8 cellular contexts compared by ENCODE assay signal in the genomic region with DNA sequence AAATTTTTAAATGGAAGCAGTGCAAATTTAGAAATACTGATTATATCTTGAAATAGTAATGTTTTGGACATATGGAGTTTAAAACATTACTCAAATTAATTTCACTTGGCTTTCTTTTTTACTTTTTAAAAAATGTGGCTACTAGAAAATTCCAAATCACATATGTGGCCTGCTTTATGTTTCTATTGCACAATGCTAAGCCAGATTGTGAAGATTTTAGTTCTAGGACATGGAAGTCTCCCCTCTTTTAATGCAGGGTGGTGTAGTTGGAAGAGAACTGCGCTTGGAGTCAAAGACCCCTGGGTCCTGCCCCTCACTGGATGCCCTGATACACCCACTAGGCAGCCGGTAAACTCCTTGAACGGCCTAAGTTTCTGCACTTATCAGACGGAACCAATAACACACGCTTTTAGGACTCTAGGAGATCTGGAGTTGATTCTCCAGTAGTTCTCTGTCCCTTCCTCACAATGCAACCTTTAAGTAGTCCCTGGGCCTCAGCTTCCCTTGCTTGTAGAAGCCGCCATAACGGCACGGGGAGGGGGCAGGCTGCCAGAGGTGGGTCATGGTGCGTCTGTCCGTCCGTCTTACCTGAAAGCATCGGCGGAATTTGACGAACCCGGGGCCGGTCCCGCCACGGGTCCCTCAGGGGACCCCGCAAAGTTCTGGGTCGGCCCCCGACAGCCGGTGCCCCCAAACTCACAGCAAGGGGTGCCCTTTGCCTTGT. TPM values are rescaled to one million over a fixed set of nuclear protein-coding genes. Genes with fewer than 3 reads are reported as not detected.
A peak's percentile ranks its signal among the peaks of the same experiment; 100 is the strongest.
DNase-seq lines count a peak whose midpoint lies in the region; ATAC-seq and TF ChIP-seq lines count a peak whose summit lies in the region.

No MANE protein-coding gene starts in this region.

- no peak overlapping the region for H3K23ac ChIP-seq in trophoblast cell (ENCODE audit: low read length)

- H4K91ac ChIP-seq in trophoblast cell (ENCODE audit: low read depth, low read length), result no peak overlapping the region

- H2BK12ac ChIP-seq in trophoblast cell (ENCODE audit: low read length), result no peak overlapping the region

- H3K36me3 ChIP-seq in WERI-Rb-1 (no peaks in the 10 kb centered on the region; the same call in 1 of the 2 replicates), trophoblast cell (ENCODE audit: control insufficient read depth in 1 of 2, insufficient read depth in 2 of 2, low read length in 2 of 2) (no peaks in the 10 kb centered on the region)

- H2AK5ac ChIP-seq in trophoblast cell (ENCODE audit: low read length), result no peak overlapping the region

- no peaks in the 10 kb centered on the region for H3K9me3 Mint-ChIP-seq in CD4-positive, alpha-beta T cell

- peak overlapping the region; percentile 88 for H4K8ac ChIP-seq in trophoblast cell (ENCODE audit: low read depth, low read length)

- H3K4me2 ChIP-seq in trophoblast cell (ENCODE audit: low read length), result peak overlapping the region; percentile 94

- H3K18ac ChIP-seq in trophoblast cell (ENCODE audit: low read length), result no peak overlapping the region

- peaks cover 4% of the 10 kb centered on the region for H3K36me3 Mint-ChIP-seq in CD4-positive, alpha-beta T cell (ENCODE audit: low read depth)

- peaks cover 23% of the 10 kb centered on the region for H3K4me1 Mint-ChIP-seq in CD4-positive, alpha-beta T cell (ENCODE audit: low read depth)

- TF ChIP-seq CTCF in CD4-positive, alpha-beta T cell (IDR thresholded peaks at IDR 0.05), result no peak
- TF ChIP-seq CTCF in WERI-Rb-1 (IDR thresholded peaks at IDR 0.05; ENCODE audit: low read depth, low read length), result no peak
- TF ChIP-seq CTCF in foreskin fibroblast (IDR thresholded peaks at IDR 0.05; ENCODE audit: low read depth, low read length), result no peak

- H3K27ac Mint-ChIP-seq in CD4-positive, alpha-beta T cell, result peak overlapping the region; percentile 98

- peak overlapping the region; percentile 97 for H3K4me3 Mint-ChIP-seq in CD4-positive, alpha-beta T cell

- H3K79me1 ChIP-seq in trophoblast cell (ENCODE audit: low read length), result peaks cover 9% of the 10 kb centered on the region

- H4K12ac ChIP-seq in trophoblast cell (ENCODE audit: low read depth, low read length), result no peak overlapping the region

- POLR2A ChIA-PET in CD4-positive, alpha-beta T cell (lab: Charles Lee), result interaction anchor here (1.4 kb wide), 1 partner anchor 78 kb away, joined by 5 read pairs; no protein-coding TSS in a partner anchor

- H2BK5ac ChIP-seq in trophoblast cell (ENCODE audit: low read depth, low read length, poor library complexity), result no peak overlapping the region

- H2BK120ac ChIP-seq in trophoblast cell (ENCODE audit: insufficient read depth, low read length, poor library complexity), result peak overlapping the region; percentile 96

- ATAC-seq in CD4-positive, alpha-beta T cell (ENCODE audit: poor library complexity), result no peak
- ATAC-seq in HG03159 (IDR thresholded peaks at IDR 0.05; ENCODE audit: unreplicated experiment) (peak; percentile 9), HG02759 (IDR thresholded peaks at IDR 0.05; ENCODE audit: unreplicated experiment) (no peak)

- no peak for DNase-seq in CD4-positive, alpha-beta T cell
- DNase-seq in WERI-Rb-1 (peak; percentile 22), foreskin fibroblast (peak in 1 of 2 donors; percentile 35), trophoblast cell (peak in 1 of 2 donors; percentile 36), NOMO-1 treated with dmso at 0.1 percent for 144 hours (lab: John Stamatoyannopoulos, UW; ENCODE audit: unreplicated experiment) (no peak)
- no peak for DNase-seq in stimulated activated CD4-positive, alpha-beta T cell treated with anti-CD3 and anti-CD28 coated beads, Interleukin-4, amount 100 ng/mL, for 24 hours

- no peak overlapping the region for H3K4ac ChIP-seq in trophoblast cell (ENCODE audit: low read depth, low read length)

- H3K27me3 Mint-ChIP-seq in CD4-positive, alpha-beta T cell, result no peaks in the 10 kb centered on the region

- H3K79me2 ChIP-seq in trophoblast cell (ENCODE audit: control insufficient read depth, insufficient read depth, low read length, poor library complexity), result peaks cover 4% of the 10 kb centered on the region

- no peaks in the 10 kb centered on the region for H3K27me3 ChIP-seq in CD4-positive, alpha-beta T cell (ENCODE audit: control insufficient read depth, insufficient read depth, low read length)
- H3K27me3 ChIP-seq in WERI-Rb-1 (ENCODE audit: insufficient read depth, low read depth, severe bottlenecking), result no peaks in the 10 kb centered on the region
- H3K27me3 ChIP-seq in trophoblast cell (ENCODE audit: insufficient read depth, low read length), result no peaks in the 10 kb centered on the region

- CTCF ChIA-PET in CD4-positive, alpha-beta T cell (lab: Charles Lee), result interaction anchor here (5.2 kb wide), 1 partner anchor 25 kb away, joined by 22 read pairs; the partner anchor contains the start of gene TOMM22

- peaks cover 5 to 7% of the 10 kb centered on the region in 2 experiments for H3K4me1 ChIP-seq in trophoblast cell (ENCODE audit: control insufficient read depth in 1 of 2, insufficient read depth in 2 of 2, low read length in 2 of 2)

- WGBS in trophoblast cell (ENCODE audit: extremely low coverage, insufficient coverage, insufficient read length), result no CpG with 5 or more reads among the region's 22 CpGs

- no peak overlapping the region for H3K14ac ChIP-seq in trophoblast cell (ENCODE audit: low read length)

- no peaks in the 10 kb centered on the region for H3K9me3 ChIP-seq in CD4-positive, alpha-beta T cell (ENCODE audit: control insufficient read depth, low read length)
- H3K9me3 ChIP-seq in WERI-Rb-1 (ENCODE audit: severe bottlenecking) (no peaks in the 10 kb centered on the region), trophoblast cell (ENCODE audit: insufficient read depth, low read depth, low read length) (no peaks in the 10 kb centered on the region)

- peak overlapping the region; percentile 2 for H3K9ac ChIP-seq in trophoblast cell (ENCODE audit: low read length)

- peak overlapping the region; percentile 21 for H2AFZ ChIP-seq in trophoblast cell (ENCODE audit: insufficient read depth, low read length, poor library complexity)

- peak overlapping the region; percentile 83 for H3K27ac ChIP-seq in CD4-positive, alpha-beta T cell (ENCODE audit: low read depth, low read length)
- H3K27ac ChIP-seq in WERI-Rb-1, result peak overlapping the region; percentile 98
- peak overlapping the region; percentile 45 for H3K27ac ChIP-seq in trophoblast cell (ENCODE audit: low read depth, low read length)

- intact Hi-C loops in CD4-positive, alpha-beta T cell (cut with DNase I, micrococcal nuclease), result loop anchor here (1.0 to 10.0 kb wide), 8 partner anchors 26 to 381 kb away; partner anchors contain the start of genes DDX17 (in 1 of the 2), DMC1 (in 1 of the 2), DNAL4 (in 1 of the 2) and GTPBP1 (in 1 of the 2)

- H3K4me3 ChIP-seq in WERI-Rb-1 (ENCODE audit: low read depth, low read length), result peak overlapping the region; percentile 94
- peak overlapping the region; percentile 55 to 96 for H3K4me3 ChIP-seq in foreskin fibroblast (ENCODE audit: low read depth in 1 of 2, low read length in 2 of 2)
- peak overlapping the region; percentile 95 for H3K4me3 ChIP-seq in trophoblast cell (ENCODE audit: low read depth, low read length)

RNA-seq across cellular contexts. Expression of gene FAM227A, which starts 0.5 kb away (rescaled TPM):
- total RNA-seq in CD4-positive, alpha-beta T cell, result under 1 TPM; 0.34 to 0.91 TPM
- 0.61 and 0.64 TPM in 2 replicates for polyA plus RNA-seq in trophoblast cell (2013)

RNA-seq across cellular contexts. Expression of gene CBY1, which starts 0.7 kb away (rescaled TPM):
- 1 to 10 TPM; 4.6 to 7.6 TPM for total RNA-seq in CD4-positive, alpha-beta T cell
- polyA plus RNA-seq in trophoblast cell (2013), result 28.4 and 29.0 TPM in 2 replicates

RNA-seq across cellular contexts. Expression of gene TOMM22, which starts 26.1 kb away (rescaled TPM):
- 10 to 100 TPM; 53.7 to 54.8 TPM for total RNA-seq in CD4-positive, alpha-beta T cell
- 46.2 and 47.0 TPM in 2 replicates for polyA plus RNA-seq in trophoblast cell (2013)

RNA-seq across cellular contexts. Expression of gene JOSD1, which starts 45.0 kb away (rescaled TPM):
- 100 to 1,000 TPM; 303 to 307 TPM for total RNA-seq in CD4-positive, alpha-beta T cell
- polyA plus RNA-seq in trophoblast cell (2013), result 26.0 and 27.0 TPM in 2 replicates

RNA-seq across cellular contexts. Expression of gene GTPBP1, which starts 50.0 kb away (rescaled TPM):
- total RNA-seq in CD4-positive, alpha-beta T cell, result 100 to 1,000 TPM; 263 to 272 TPM
- 21.0 and 21.1 TPM in 2 replicates for polyA plus RNA-seq in trophoblast cell (2013)

Comparison
In these comparisons a context has a peak if more than half of its experiments do, and no peak if none do; other contexts are left out.
1. H3K27ac ChIP-seq: peak in every context shown above with its lines; median percentile 98 in WERI-Rb-1; 83 in CD4-positive, alpha-beta T cell; 45 in trophoblast cell.